Comparison of ENCODE assay signal across 8 cellular contexts in genomic region chr1:89310505-89310904, GRCh38. TPM values are rescaled to one million over a fixed set of nuclear protein-coding genes. Genes with fewer than 3 reads are reported as not detected.
DNase-seq lines count a peak whose midpoint lies in the region; ATAC-seq and TF ChIP-seq lines count a peak whose summit lies in the region.

No MANE protein-coding gene starts in this region.

- in situ Hi-C loops in mammary epithelial cell (cut with MboI; ENCODE audit: low sequenced_read_pairs in 2 of 2), result no loop called here

- no peaks in the 10 kb centered on the region for H3K9me2 ChIP-seq in OCI-LY7 (ENCODE audit: insufficient read depth, low read length)

- H3K4me2 ChIP-seq in mammary epithelial cell (ENCODE audit: insufficient read depth, low read depth, low read length) (peak overlapping the region; percentile 32), OCI-LY7 (ENCODE audit: low read length) (no peak overlapping the region)

- H3K27ac ChIP-seq in mammary epithelial cell (ENCODE audit: insufficient read depth, low read depth, low read length), result no peak overlapping the region
- peak overlapping the region; percentile 75 for H3K27ac ChIP-seq in neutrophil
- H3K27ac ChIP-seq in OCI-LY7 (ENCODE audit: low read depth, low read length, poor library complexity, severe bottlenecking), result no peak overlapping the region

- no peaks in the 10 kb centered on the region for H3K79me2 ChIP-seq in mammary epithelial cell (ENCODE audit: insufficient read depth, low read length)
- H3K79me2 ChIP-seq in OCI-LY7 (ENCODE audit: insufficient read depth, low read depth, low read length), result no peaks in the 10 kb centered on the region

- BruUV-seq in mammary epithelial cell (replicated peaks; lab: Mats Ljungman, UMichigan) (no TSS peak), OCI-LY7 (replicated peaks; lab: Mats Ljungman, UMichigan) (no TSS peak)

- WGBS in mammary epithelial cell (ENCODE audit: low coverage, missing lambda C conversion rate), result 100% methylated on average over 1 of the region's 1 CpG

- dilution Hi-C loops in mammary epithelial cell (cut with HindIII; ENCODE audit: low sequenced_read_pairs), result no loop called here

- ATAC-seq in HG03432 (IDR thresholded peaks at IDR 0.05; ENCODE audit: unreplicated experiment), result peak; percentile 87

- H3K4me3 ChIP-seq in AG09309 (ENCODE audit: control insufficient read depth, low read depth, low read length) (no peak overlapping the region), mammary epithelial cell (replicated peaks in 1 of 3; ENCODE audit: insufficient read depth in 1 of 3, low read depth in 2 of 3, low read length in 3 of 3) (no peak overlapping the region), neutrophil (ENCODE audit: low read depth in 1 of 2, low read length in 1 of 2) (no peak overlapping the region), OCI-LY7 (ENCODE audit: low read depth, low read length, poor library complexity, severe bottlenecking) (no peak overlapping the region)

- peak overlapping the region; percentile 36 for H2AFZ ChIP-seq in mammary epithelial cell (ENCODE audit: low read depth, low read length)
- H2AFZ ChIP-seq in OCI-LY7 (ENCODE audit: low read length), result no peak overlapping the region

- peak; percentile 4 for DNase-seq in AG09309 (ENCODE audit: low read depth)
- DNase-seq in GM19238 (ENCODE audit: insufficient read length, low spot score), result peak; percentile 7
- DNase-seq in mammary epithelial cell, result no peak
- no peak for DNase-seq in activated gamma-delta T cell (lab: John Stamatoyannopoulos, UW)
- no peak for DNase-seq in OCI-LY7 (ENCODE audit: low spot score)
- no peak for DNase-seq in stimulated activated CD4-positive, alpha-beta T cell treated with anti-CD3 and anti-CD28 coated beads, Interleukin-15, amount 100 ng/mL, for 24 hours

- H4K20me1 ChIP-seq in mammary epithelial cell (ENCODE audit: insufficient read depth, low read length), result no peaks in the 10 kb centered on the region
- no peaks in the 10 kb centered on the region for H4K20me1 ChIP-seq in OCI-LY7 (ENCODE audit: insufficient read depth, low read length)

- H3K27me3 ChIP-seq in mammary epithelial cell (ENCODE audit: insufficient read depth, low read length) (no peaks in the 10 kb centered on the region), neutrophil (no peaks in the 10 kb centered on the region)

- no peak overlapping the region for H3K9ac ChIP-seq in mammary epithelial cell (ENCODE audit: insufficient read depth, low read length)

- H3K36me3 ChIP-seq in mammary epithelial cell (ENCODE audit: insufficient read depth, low read length) (no peaks in the 10 kb centered on the region), neutrophil (no peaks in the 10 kb centered on the region), OCI-LY7 (ENCODE audit: insufficient read depth, low read length) (no peaks in the 10 kb centered on the region)

- no peaks in the 10 kb centered on the region for H3K9me3 ChIP-seq in mammary epithelial cell (replicated peaks; ENCODE audit: insufficient read depth, low read length)
- H3K9me3 ChIP-seq in neutrophil, result no peaks in the 10 kb centered on the region
- H3K9me3 ChIP-seq in OCI-LY7 (ENCODE audit: low read length), result no peaks in the 10 kb centered on the region

- peaks cover 30% of the 10 kb centered on the region for H3K4me1 ChIP-seq in mammary epithelial cell (ENCODE audit: insufficient read depth, low read length)
- H3K4me1 ChIP-seq in neutrophil (ENCODE audit: control insufficient read depth in 1 of 2, insufficient read depth in 1 of 2, low read depth in 1 of 2, low read length in 1 of 2), result peaks cover 32 to 35% of the 10 kb centered on the region in 2 experiments
- no peaks in the 10 kb centered on the region for H3K4me1 ChIP-seq in OCI-LY7 (ENCODE audit: insufficient read depth, low read length, poor library complexity, severe bottlenecking)

- POLR2A ChIA-PET in OCI-LY7 (lab: Charles Lee), result no interaction called here

- CTCF ChIA-PET in mammary epithelial cell (lab: Charles Lee; ENCODE audit: low non-redundant PET) (no interaction called here), OCI-LY7 (lab: Charles Lee; ENCODE audit: unreplicated experiment) (no interaction called here)

- TF ChIP-seq CTCF in AG09309 (IDR thresholded peaks at IDR 0.05; ENCODE audit: control insufficient read depth, insufficient read depth, low read depth, low read length, missing control alignments) (no peak), mammary epithelial cell (conservative IDR thresholded peaks at IDR 0.05 in 1 of 2, IDR thresholded peaks at IDR 0.05 in 1 of 2; ENCODE audit: extremely low read depth in 1 of 2, insufficient read depth in 1 of 2, low read depth in 1 of 2, low read length in 2 of 2) (no peak), neutrophil (IDR thresholded peaks at IDR 0.05) (no peak), OCI-LY7 (conservative IDR thresholded peaks at IDR 0.05; ENCODE audit: low read length) (no peak)

- intact Hi-C loops in mammary epithelial cell (cut with micrococcal nuclease), result no loop called here
- intact Hi-C loops in OCI-LY7 (cut with micrococcal nuclease; ENCODE audit: unreplicated experiment), result no loop called here

RNA-seq across cellular contexts. Expression of gene GBP5, which starts 37.8 kb away (rescaled TPM):
- total RNA-seq in mammary epithelial cell (not detected), OCI-LY7 (2022) (not detected in 2 replicates)
- not detected for polyA plus RNA-seq in mammary epithelial cell
- not detected for polyA minus RNA-seq in mammary epithelial cell
- not detected in 2 replicates for total RNA-seq in OCI-LY7 (2014; rRNA removed; shearing (Covaris generic))

RNA-seq across cellular contexts. Expression of gene GBP6, which starts 53.4 kb away (rescaled TPM):
- total RNA-seq in mammary epithelial cell, result 1 to 10 TPM; 3.7 to 7.0 TPM
- 4.6 TPM for polyA plus RNA-seq in mammary epithelial cell
- polyA minus RNA-seq in mammary epithelial cell, result 9.5 TPM
- total RNA-seq in OCI-LY7 (2014; rRNA removed; shearing (Covaris generic)), result not detected in 2 replicates
- not detected in 2 replicates for total RNA-seq in OCI-LY7 (2022)

Comparison
In these comparisons a context has a peak if more than half of its experiments do, and no peak if none do; other contexts are left out.
1. DNase-seq: peak in AG09309 (single experiment) and GM19238 (single experiment); none in mammary epithelial cell (single experiment), activated gamma-delta T cell (single experiment), OCI-LY7 (single experiment) and stimulated activated CD4-positive, alpha-beta T cell treated with anti-CD3 and anti-CD28 coated beads, Interleukin-15, amount 100 ng/mL, for 24 hours (single experiment).
2. RNA of gene GBP6, which starts 53.4 kb away (total RNA-seq): 3.7 to 7.0 TPM in mammary epithelial cell; not detected in OCI-LY7; every median in the first group is over 4 times any median in the second.